8 cellular contexts compared by ENCODE assay signal in genomic region chr4:183571350-183572076, GRCh38.
DNase-seq lines count a peak whose midpoint lies in the region; ATAC-seq, FAIRE-seq and TF ChIP-seq lines count a peak whose summit lies in the region.

No MANE protein-coding gene starts in this region.

- peak; percentile 13 for DNase-seq in AG10803 (ENCODE audit: low read depth)
- peak; percentile 74 for DNase-seq in M059J (ENCODE audit: low read depth)
- DNase-seq in SK-N-DZ (ENCODE audit: low spot score): peak; percentile 6
- no peak for DNase-seq in keratinocyte (ENCODE audit: low read depth, low spot score)
- DNase-seq in activated naive CD4-positive, alpha-beta T cell treated with Interleukin-2 at 50 U/mL for 16 hours: no peak
- DNase-seq in naive thymus-derived CD4-positive, alpha-beta T cell: no peak
- no peak for DNase-seq in Karpas-422
- no peak for DNase-seq in activated T-helper 1 cell treated with anti-CD3 and anti-CD28 coated beads, Interleukin-12 subunit alpha, Interleukin-12 subunit beta, Interleukin-2, Interleukin-4 antibody, amounts not matched to agents 30 ng/mL and 10 ng/mL and 1 ng/mL, durations not matched to agents 14 hours and 24 hours and 36 hours (ENCODE audit: low spot score)

- H3K27ac ChIP-seq in keratinocyte (ENCODE audit: control insufficient read depth, insufficient read depth, low read length) (no peak overlapping the region), Karpas-422 (ENCODE audit: low read length) (no peak overlapping the region)
- H3K27ac ChIP-seq in naive thymus-derived CD4-positive, alpha-beta T cell (ENCODE audit: low read depth, low read length): no peak overlapping the region

- intact Hi-C loops in naive thymus-derived CD4-positive, alpha-beta T cell (cut with micrococcal nuclease): no loop called here
- intact Hi-C loops in activated T-helper 1 cell treated with anti-CD3 and anti-CD28 coated beads, Interleukin-12 subunit alpha, Interleukin-12 subunit beta, Interleukin-2, Interleukin-4 antibody, amounts not matched to agents 30 ng/mL and 10 ng/mL and 1 ng/mL, durations not matched to agents 14 hours and 24 hours and 36 hours (cut with micrococcal nuclease): no loop called here

- H3K4me1 Mint-ChIP-seq in naive thymus-derived CD4-positive, alpha-beta T cell: no peaks in the 10 kb centered on the region
- no peaks in the 10 kb centered on the region for H3K4me1 Mint-ChIP-seq in activated T-helper 1 cell treated with anti-CD3 and anti-CD28 coated beads, Interleukin-12 subunit alpha, Interleukin-12 subunit beta, Interleukin-2, Interleukin-4 antibody, amounts not matched to agents 30 ng/mL and 10 ng/mL and 1 ng/mL, durations not matched to agents 14 hours and 24 hours and 36 hours (ENCODE audit: low read depth)

- H3K9me3 ChIP-seq in keratinocyte (ENCODE audit: control insufficient read depth, low read depth, low read length) (no peaks in the 10 kb centered on the region), Karpas-422 (ENCODE audit: low read length) (no peaks in the 10 kb centered on the region)
- no peaks in the 10 kb centered on the region for H3K9me3 ChIP-seq in naive thymus-derived CD4-positive, alpha-beta T cell (ENCODE audit: control insufficient read depth in 2 of 3, low read length in 3 of 3)

- H3K4me2 ChIP-seq in keratinocyte (ENCODE audit: control insufficient read depth, extremely low read depth, insufficient read depth, low read depth, low read length) (peak overlapping the region; percentile 61), Karpas-422 (ENCODE audit: low read depth, low read length, poor library complexity, severe bottlenecking) (no peak overlapping the region)

- H3K9ac ChIP-seq in keratinocyte (ENCODE audit: control insufficient read depth, extremely low read depth, insufficient read depth, low read length) (no peak overlapping the region), Karpas-422 (ENCODE audit: low read length) (no peak overlapping the region)

- no peak overlapping the region for H3K4me3 Mint-ChIP-seq in naive thymus-derived CD4-positive, alpha-beta T cell
- no peak overlapping the region for H3K4me3 Mint-ChIP-seq in activated T-helper 1 cell treated with anti-CD3 and anti-CD28 coated beads, Interleukin-12 subunit alpha, Interleukin-12 subunit beta, Interleukin-2, Interleukin-4 antibody, amounts not matched to agents 30 ng/mL and 10 ng/mL and 1 ng/mL, durations not matched to agents 14 hours and 24 hours and 36 hours

- no peaks in the 10 kb centered on the region for H4K20me1 ChIP-seq in keratinocyte (ENCODE audit: control insufficient read depth, extremely low read depth, insufficient read depth, low read length)
- H4K20me1 ChIP-seq in Karpas-422 (ENCODE audit: insufficient read depth, low read depth, low read length): no peaks in the 10 kb centered on the region

- no peaks in the 10 kb centered on the region for H3K79me2 ChIP-seq in keratinocyte (ENCODE audit: control insufficient read depth, insufficient read depth, low read length)
- no peaks in the 10 kb centered on the region for H3K79me2 ChIP-seq in Karpas-422 (ENCODE audit: low read length)

- TF ChIP-seq CTCF in AG10803 (conservative IDR thresholded peaks at IDR 0.05; ENCODE audit: low read length): no peak
- no peak for TF ChIP-seq CTCF in keratinocyte (optimal IDR thresholded peaks at IDR 0.05 in 1 of 3, IDR thresholded peaks at IDR 0.05 in 1 of 3, conservative IDR thresholded peaks at IDR 0.05 in 1 of 3; ENCODE audit: extremely low read depth in 1 of 3, insufficient read depth in 2 of 3, low read length in 3 of 3)

- peaks cover 0 to 2% (median 0%) of the 10 kb centered on the region in 11 donors for H3K9me3 Mint-ChIP-seq in naive thymus-derived CD4-positive, alpha-beta T cell
- no peaks in the 10 kb centered on the region for H3K9me3 Mint-ChIP-seq in activated T-helper 1 cell treated with anti-CD3 and anti-CD28 coated beads, Interleukin-12 subunit alpha, Interleukin-12 subunit beta, Interleukin-2, Interleukin-4 antibody, amounts not matched to agents 30 ng/mL and 10 ng/mL and 1 ng/mL, durations not matched to agents 14 hours and 24 hours and 36 hours

- H3K27me3 ChIP-seq in keratinocyte (ENCODE audit: control insufficient read depth, extremely low read depth, insufficient read depth, low read length) (no peaks in the 10 kb centered on the region), Karpas-422 (ENCODE audit: low read length) (no peaks in the 10 kb centered on the region)
- H3K27me3 ChIP-seq in naive thymus-derived CD4-positive, alpha-beta T cell (ENCODE audit: control insufficient read depth in 2 of 2, insufficient read depth in 2 of 2, low read length in 2 of 2): no peaks in the 10 kb centered on the region

- POLR2A ChIA-PET in naive thymus-derived CD4-positive, alpha-beta T cell (lab: Charles Lee): no interaction called here

- peak overlapping the region; percentile 59 for H2AFZ ChIP-seq in keratinocyte (ENCODE audit: control insufficient read depth, low read length)
- H2AFZ ChIP-seq in Karpas-422 (ENCODE audit: low read length): no peak overlapping the region

- peaks cover 0 to 4% (median 0%) of the 10 kb centered on the region in 5 donors for H3K36me3 Mint-ChIP-seq in naive thymus-derived CD4-positive, alpha-beta T cell
- H3K36me3 Mint-ChIP-seq in activated T-helper 1 cell treated with anti-CD3 and anti-CD28 coated beads, Interleukin-12 subunit alpha, Interleukin-12 subunit beta, Interleukin-2, Interleukin-4 antibody, amounts not matched to agents 30 ng/mL and 10 ng/mL and 1 ng/mL, durations not matched to agents 14 hours and 24 hours and 36 hours (ENCODE audit: low read depth): no peaks in the 10 kb centered on the region

- no peak for ATAC-seq in naive thymus-derived CD4-positive, alpha-beta T cell

- no peaks in the 10 kb centered on the region for H3K9me1 ChIP-seq in keratinocyte (ENCODE audit: control insufficient read depth, extremely low read depth, insufficient read depth, low read length)

- CTCF ChIA-PET in naive thymus-derived CD4-positive, alpha-beta T cell (lab: Charles Lee): no interaction called here

- H3K27me3 Mint-ChIP-seq in naive thymus-derived CD4-positive, alpha-beta T cell: peaks cover 0 to 11% (median 7%) of the 10 kb centered on the region in 5 donors
- peaks cover 3% of the 10 kb centered on the region for H3K27me3 Mint-ChIP-seq in activated T-helper 1 cell treated with anti-CD3 and anti-CD28 coated beads, Interleukin-12 subunit alpha, Interleukin-12 subunit beta, Interleukin-2, Interleukin-4 antibody, amounts not matched to agents 30 ng/mL and 10 ng/mL and 1 ng/mL, durations not matched to agents 14 hours and 24 hours and 36 hours (ENCODE audit: insufficient read depth)

- H3K9me2 ChIP-seq in Karpas-422 (replicated peaks; ENCODE audit: insufficient read depth, low read length): no peaks in the 10 kb centered on the region

- H3K36me3 ChIP-seq in keratinocyte (ENCODE audit: control insufficient read depth in 2 of 2, extremely low read depth in 1 of 2, insufficient read depth in 2 of 2, low read length in 2 of 2): no peaks in the 10 kb centered on the region
- no peaks in the 10 kb centered on the region for H3K36me3 ChIP-seq in naive thymus-derived CD4-positive, alpha-beta T cell (ENCODE audit: control insufficient read depth in 2 of 3, insufficient read depth in 3 of 3, low read length in 3 of 3)
- H3K36me3 ChIP-seq in Karpas-422 (ENCODE audit: insufficient read depth, low read length): no peaks in the 10 kb centered on the region

- peak; percentile 67 for FAIRE-seq in keratinocyte (lab: Jason Lieb, UNC)

- H3K4me3 ChIP-seq in AG10803 (ENCODE audit: low read length) (no peak overlapping the region), keratinocyte (ENCODE audit: control insufficient read depth in 2 of 3, extremely low read depth in 1 of 3, insufficient read depth in 2 of 3, low read depth in 1 of 3, low read length in 3 of 3) (peak overlapping the region in 1 of 3 experiments; percentile 32), Karpas-422 (ENCODE audit: low read length) (no peak overlapping the region)
- no peak overlapping the region for H3K4me3 ChIP-seq in naive thymus-derived CD4-positive, alpha-beta T cell (ENCODE audit: low read length)

- dilution Hi-C loops in keratinocyte (cut with MboI; ENCODE audit: extremely low pct_ligation_motif_present, low sequenced_read_pairs): no loop called here

- no peak overlapping the region for H3K27ac Mint-ChIP-seq in naive thymus-derived CD4-positive, alpha-beta T cell
- H3K27ac Mint-ChIP-seq in activated T-helper 1 cell treated with anti-CD3 and anti-CD28 coated beads, Interleukin-12 subunit alpha, Interleukin-12 subunit beta, Interleukin-2, Interleukin-4 antibody, amounts not matched to agents 30 ng/mL and 10 ng/mL and 1 ng/mL, durations not matched to agents 14 hours and 24 hours and 36 hours: no peak overlapping the region

- H3K4me1 ChIP-seq in keratinocyte (ENCODE audit: control insufficient read depth, extremely low read depth, insufficient read depth, low read length) (peaks cover 7% of the 10 kb centered on the region), Karpas-422 (ENCODE audit: low read length) (no peaks in the 10 kb centered on the region)
- H3K4me1 ChIP-seq in naive thymus-derived CD4-positive, alpha-beta T cell (ENCODE audit: control insufficient read depth in 2 of 2, insufficient read depth in 2 of 2, low read length in 2 of 2): no peaks in the 10 kb centered on the region

Comparison
In these comparisons a context has a peak if more than half of its experiments do, and no peak if none do; other contexts are left out.
1. DNase-seq: peak in AG10803 (single experiment), M059J (single experiment) and SK-N-DZ (single experiment); none in keratinocyte (single experiment), activated naive CD4-positive, alpha-beta T cell treated with Interleukin-2 at 50 U/mL for 16 hours (single experiment), naive thymus-derived CD4-positive, alpha-beta T cell (0 of 9), Karpas-422 (single experiment) and activated T-helper 1 cell treated with anti-CD3 and anti-CD28 coated beads, Interleukin-12 subunit alpha, Interleukin-12 subunit beta, Interleukin-2, Interleukin-4 antibody, amounts not matched to agents 30 ng/mL and 10 ng/mL and 1 ng/mL, durations not matched to agents 14 hours and 24 hours and 36 hours (single experiment).